Comparison of ENCODE assay signal across 1 cellular context in the genomic region with DNA sequence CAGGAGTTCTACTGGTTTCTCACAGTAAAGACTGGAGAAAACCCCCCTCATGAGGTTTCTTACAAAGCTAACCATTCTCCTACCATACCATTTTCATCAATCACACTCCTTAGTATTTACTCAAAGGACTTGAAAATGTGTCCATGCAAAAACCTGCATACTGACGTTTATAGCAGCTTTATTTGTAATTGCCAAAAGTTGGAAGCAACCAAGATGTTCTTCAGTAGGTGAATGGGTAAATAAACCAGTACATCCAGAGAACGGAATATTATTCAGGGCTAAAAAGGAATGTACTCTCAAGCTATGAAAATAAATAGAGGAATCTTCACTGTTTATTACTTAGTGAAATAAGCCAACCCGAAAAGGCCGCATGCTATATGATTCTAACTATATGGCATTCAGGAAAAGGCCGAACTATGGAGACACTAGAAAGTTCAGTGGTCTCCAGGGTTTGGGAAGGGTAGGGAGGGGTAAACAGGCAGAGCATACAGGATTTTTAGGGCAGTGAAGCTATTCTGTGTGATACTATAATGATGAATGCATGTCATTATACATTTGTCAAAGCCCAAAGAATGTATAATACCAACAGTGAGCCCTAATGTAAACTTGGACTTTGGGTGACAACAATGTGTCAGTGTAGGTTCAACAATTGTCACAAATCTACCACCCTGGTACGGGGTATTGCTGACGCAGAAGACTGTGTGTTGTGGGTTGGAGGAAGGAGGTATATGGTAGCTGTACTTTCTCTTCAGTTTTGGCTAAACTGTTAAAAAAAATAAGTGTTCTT.
A peak's percentile ranks its signal among the peaks of the same experiment; 100 is the strongest.
TF ChIP-seq lines count a peak whose summit lies in the region.

No MANE protein-coding gene starts in this region.

TF ChIP-seq in HepG2, 621 proteins besides CTCF, POLR2A, EP300 and RAD21 (continued from another document):
- TF ChIP-seq TSC22D2 (CRISPR knock-in tag; IDR thresholded peaks at IDR 0.05; ENCODE audit: borderline replicate concordance) (no peak), PCBP2 (optimal IDR thresholded peaks at IDR 0.05; ENCODE audit: low read depth, low read length, poor library complexity, severe bottlenecking) (no peak), PHF8 (CRISPR knock-in tag; IDR thresholded peaks at IDR 0.05) (no peak), ZNF101 (CRISPR knock-in tag; IDR thresholded peaks at IDR 0.05; ENCODE audit: borderline replicate concordance, low read depth) (no peak), TBL1XR1 (IDR thresholded peaks at IDR 0.05; ENCODE audit: borderline replicate concordance, low read length, partially characterized antibody) (peak; percentile 11), ZNF253 (CRISPR knock-in tag; IDR thresholded peaks at IDR 0.05; ENCODE audit: borderline replicate concordance) (no peak), ATAD3A (CRISPR knock-in tag; IDR thresholded peaks at IDR 0.05) (no peak), ZNF792 (CRISPR knock-in tag; IDR thresholded peaks at IDR 0.05) (peak; percentile 71; the same call in 1 of the 2 replicates), MEIS1 (CRISPR knock-in tag; IDR thresholded peaks at IDR 0.05; ENCODE audit: borderline replicate concordance) (no peak), ZNF292 (CRISPR knock-in tag; IDR thresholded peaks at IDR 0.05; ENCODE audit: borderline replicate concordance, low read depth) (peak; percentile 88; the same call in 1 of the 2 replicates), GLI4 (CRISPR knock-in tag; IDR thresholded peaks at IDR 0.05; ENCODE audit: borderline replicate concordance) (0 out of 2 replicates have a peak, but pooled peaks have one; percentile 45), ZNF652 (CRISPR knock-in tag; IDR thresholded peaks at IDR 0.05; ENCODE audit: borderline replicate concordance, low read depth) (no peak), EHMT2 (IDR thresholded peaks at IDR 0.05; ENCODE audit: borderline replicate concordance, low read depth, low read length) (no peak; the same call in 1 of the 2 replicates), SSRP1 (CRISPR knock-in tag; IDR thresholded peaks at IDR 0.05) (no peak), RFX1 (IDR thresholded peaks at IDR 0.05) (no peak), SRY (CRISPR knock-in tag; IDR thresholded peaks at IDR 0.05) (no peak), NCOA2 (CRISPR knock-in tag; IDR thresholded peaks at IDR 0.05) (peak; percentile 68), ZKSCAN8 (CRISPR knock-in tag; IDR thresholded peaks at IDR 0.05; ENCODE audit: borderline replicate concordance) (no peak), ZNF33A (CRISPR knock-in tag; IDR thresholded peaks at IDR 0.05; ENCODE audit: borderline replicate concordance) (no peak), DR1 (CRISPR knock-in tag; IDR thresholded peaks at IDR 0.05) (no peak), ISL2 (CRISPR knock-in tag; IDR thresholded peaks at IDR 0.05) (peak; percentile 57; the same call in 1 of the 2 replicates), SP140L (CRISPR knock-in tag; IDR thresholded peaks at IDR 0.05; ENCODE audit: borderline replicate concordance) (no peak), RXRB (CRISPR knock-in tag; IDR thresholded peaks at IDR 0.05; ENCODE audit: borderline replicate concordance) (peak; percentile 26; the same call in 1 of the 2 replicates), SOX5 (CRISPR knock-in tag; IDR thresholded peaks at IDR 0.05; ENCODE audit: borderline replicate concordance) (peak; percentile 91), ZNF660 (CRISPR knock-in tag; IDR thresholded peaks at IDR 0.05; ENCODE audit: borderline replicate concordance, low read depth) (no peak), PHF21A (CRISPR knock-in tag; IDR thresholded peaks at IDR 0.05) (no peak), FIP1L1 (IDR thresholded peaks at IDR 0.05; ENCODE audit: borderline replicate concordance, insufficient read depth, low read depth, low read length) (no peak), SMARCC2 (IDR thresholded peaks at IDR 0.05) (peak; percentile 88), DPF2 (CRISPR knock-in tag; IDR thresholded peaks at IDR 0.05; ENCODE audit: borderline replicate concordance, low read depth) (peak; percentile 63), MTA3 (CRISPR knock-in tag; IDR thresholded peaks at IDR 0.05) (no peak)
- TF ChIP-seq, protein P1, sequence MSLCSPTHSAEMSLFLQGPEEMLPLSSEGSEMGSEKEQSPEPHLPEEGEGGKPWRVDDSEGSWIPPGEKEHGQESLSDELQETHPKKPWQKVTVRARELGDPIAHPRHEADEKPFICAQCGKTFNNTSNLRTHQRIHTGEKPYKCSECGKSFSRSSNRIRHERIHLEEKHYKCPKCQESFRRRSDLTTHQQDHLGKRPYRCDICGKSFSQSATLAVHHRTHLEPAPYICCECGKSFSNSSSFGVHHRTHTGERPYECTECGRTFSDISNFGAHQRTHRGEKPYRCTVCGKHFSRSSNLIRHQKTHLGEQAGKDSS (CRISPR knock-in tag; IDR thresholded peaks at IDR 0.05; ENCODE audit: borderline replicate concordance, low read depth), result no peak
- TF ChIP-seq, protein P2, sequence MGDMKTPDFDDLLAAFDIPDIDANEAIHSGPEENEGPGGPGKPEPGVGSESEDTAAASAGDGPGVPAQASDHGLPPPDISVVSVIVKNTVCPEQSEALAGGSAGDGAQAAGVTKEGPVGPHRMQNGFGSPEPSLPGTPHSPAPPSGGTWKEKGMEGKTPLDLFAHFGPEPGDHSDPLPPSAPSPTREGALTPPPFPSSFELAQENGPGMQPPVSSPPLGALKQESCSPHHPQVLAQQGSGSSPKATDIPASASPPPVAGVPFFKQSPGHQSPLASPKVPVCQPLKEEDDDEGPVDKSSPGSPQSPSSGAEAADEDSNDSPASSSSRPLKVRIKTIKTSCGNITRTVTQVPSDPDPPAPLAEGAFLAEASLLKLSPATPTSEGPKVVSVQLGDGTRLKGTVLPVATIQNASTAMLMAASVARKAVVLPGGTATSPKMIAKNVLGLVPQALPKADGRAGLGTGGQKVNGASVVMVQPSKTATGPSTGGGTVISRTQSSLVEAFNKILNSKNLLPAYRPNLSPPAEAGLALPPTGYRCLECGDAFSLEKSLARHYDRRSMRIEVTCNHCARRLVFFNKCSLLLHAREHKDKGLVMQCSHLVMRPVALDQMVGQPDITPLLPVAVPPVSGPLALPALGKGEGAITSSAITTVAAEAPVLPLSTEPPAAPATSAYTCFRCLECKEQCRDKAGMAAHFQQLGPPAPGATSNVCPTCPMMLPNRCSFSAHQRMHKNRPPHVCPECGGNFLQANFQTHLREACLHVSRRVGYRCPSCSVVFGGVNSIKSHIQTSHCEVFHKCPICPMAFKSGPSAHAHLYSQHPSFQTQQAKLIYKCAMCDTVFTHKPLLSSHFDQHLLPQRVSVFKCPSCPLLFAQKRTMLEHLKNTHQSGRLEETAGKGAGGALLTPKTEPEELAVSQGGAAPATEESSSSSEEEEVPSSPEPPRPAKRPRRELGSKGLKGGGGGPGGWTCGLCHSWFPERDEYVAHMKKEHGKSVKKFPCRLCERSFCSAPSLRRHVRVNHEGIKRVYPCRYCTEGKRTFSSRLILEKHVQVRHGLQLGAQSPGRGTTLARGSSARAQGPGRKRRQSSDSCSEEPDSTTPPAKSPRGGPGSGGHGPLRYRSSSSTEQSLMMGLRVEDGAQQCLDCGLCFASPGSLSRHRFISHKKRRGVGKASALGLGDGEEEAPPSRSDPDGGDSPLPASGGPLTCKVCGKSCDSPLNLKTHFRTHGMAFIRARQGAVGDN (CRISPR knock-in tag; IDR thresholded peaks at IDR 0.05), result no peak
- TF ChIP-seq, protein P3, sequence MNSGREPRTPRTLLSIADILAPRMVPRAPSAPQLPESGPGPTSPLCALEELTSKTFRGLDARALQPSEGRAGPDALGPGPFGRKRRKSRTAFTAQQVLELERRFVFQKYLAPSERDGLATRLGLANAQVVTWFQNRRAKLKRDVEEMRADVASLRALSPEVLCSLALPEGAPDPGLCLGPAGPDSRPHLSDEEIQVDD (CRISPR knock-in tag; IDR thresholded peaks at IDR 0.05; ENCODE audit: borderline replicate concordance), result no peak
- TF ChIP-seq, protein P4, sequence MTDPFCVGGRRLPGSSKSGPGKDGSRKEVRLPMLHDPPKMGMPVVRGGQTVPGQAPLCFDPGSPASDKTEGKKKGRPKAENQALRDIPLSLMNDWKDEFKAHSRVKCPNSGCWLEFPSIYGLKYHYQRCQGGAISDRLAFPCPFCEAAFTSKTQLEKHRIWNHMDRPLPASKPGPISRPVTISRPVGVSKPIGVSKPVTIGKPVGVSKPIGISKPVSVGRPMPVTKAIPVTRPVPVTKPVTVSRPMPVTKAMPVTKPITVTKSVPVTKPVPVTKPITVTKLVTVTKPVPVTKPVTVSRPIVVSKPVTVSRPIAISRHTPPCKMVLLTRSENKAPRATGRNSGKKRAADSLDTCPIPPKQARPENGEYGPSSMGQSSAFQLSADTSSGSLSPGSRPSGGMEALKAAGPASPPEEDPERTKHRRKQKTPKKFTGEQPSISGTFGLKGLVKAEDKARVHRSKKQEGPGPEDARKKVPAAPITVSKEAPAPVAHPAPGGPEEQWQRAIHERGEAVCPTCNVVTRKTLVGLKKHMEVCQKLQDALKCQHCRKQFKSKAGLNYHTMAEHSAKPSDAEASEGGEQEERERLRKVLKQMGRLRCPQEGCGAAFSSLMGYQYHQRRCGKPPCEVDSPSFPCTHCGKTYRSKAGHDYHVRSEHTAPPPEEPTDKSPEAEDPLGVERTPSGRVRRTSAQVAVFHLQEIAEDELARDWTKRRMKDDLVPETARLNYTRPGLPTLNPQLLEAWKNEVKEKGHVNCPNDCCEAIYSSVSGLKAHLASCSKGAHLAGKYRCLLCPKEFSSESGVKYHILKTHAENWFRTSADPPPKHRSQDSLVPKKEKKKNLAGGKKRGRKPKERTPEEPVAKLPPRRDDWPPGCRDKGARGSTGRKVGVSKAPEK (CRISPR knock-in tag; IDR thresholded peaks at IDR 0.05; ENCODE audit: borderline replicate concordance), result peak; percentile 60; the same call in 1 of the 2 replicates
- TF ChIP-seq, protein P5, sequence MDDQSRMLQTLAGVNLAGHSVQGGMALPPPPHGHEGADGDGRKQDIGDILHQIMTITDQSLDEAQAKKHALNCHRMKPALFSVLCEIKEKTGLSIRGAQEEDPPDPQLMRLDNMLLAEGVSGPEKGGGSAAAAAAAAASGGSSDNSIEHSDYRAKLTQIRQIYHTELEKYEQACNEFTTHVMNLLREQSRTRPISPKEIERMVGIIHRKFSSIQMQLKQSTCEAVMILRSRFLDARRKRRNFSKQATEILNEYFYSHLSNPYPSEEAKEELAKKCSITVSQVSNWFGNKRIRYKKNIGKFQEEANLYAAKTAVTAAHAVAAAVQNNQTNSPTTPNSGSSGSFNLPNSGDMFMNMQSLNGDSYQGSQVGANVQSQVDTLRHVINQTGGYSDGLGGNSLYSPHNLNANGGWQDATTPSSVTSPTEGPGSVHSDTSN (CRISPR knock-in tag; IDR thresholded peaks at IDR 0.05; ENCODE audit: borderline replicate concordance), result no peak
